10 cellular contexts compared by ENCODE assay signal in genomic region chr15:64855206-64856000, GRCh38. TPM values are rescaled to one million over a fixed set of nuclear protein-coding genes. Genes with fewer than 3 reads are reported as not detected.
DNase-seq lines count a peak whose midpoint lies in the region; ATAC-seq and TF ChIP-seq lines count a peak whose summit lies in the region.
"Had no signal": no experiment of that assay in that cellular context is flagged by ENCODE, and none has a peak within 500 bp of the region (broad histone marks: within the 10 kb centered on the region; RNA-seq: fewer than 3 reads in every experiment).

No MANE protein-coding gene starts in this region.

- intact Hi-C loops in spleen (cut with DNase I; ENCODE audit: low total_unique reads), result no loop called here

- H3K9me3 ChIP-seq in Peyer's patch (no peaks in the 10 kb centered on the region), spleen (no peaks in the 10 kb centered on the region)

- H3K27ac ChIP-seq in Peyer's patch (peak overlapping the region in 3 of 4 donors; percentile 48 to 65 (median 58)), foreskin keratinocyte (no peak overlapping the region), spleen (peak overlapping the region; percentile 35 to 99 (median 81))
- H3K27ac ChIP-seq: VCaP had no signal

- H3K4me3 ChIP-seq in Peyer's patch, result no peak overlapping the region
- peak overlapping the region in 2 of 8 donors; percentile 8 to 39 for H3K4me3 ChIP-seq in spleen

- peak; percentile 75 for ATAC-seq in foreskin keratinocyte

- peaks cover 0 to 16% (median 0%) of the 10 kb centered on the region in 3 donors for H3K36me3 ChIP-seq in Peyer's patch
- H3K36me3 ChIP-seq in spleen, result peaks cover 0 to 100% (median 87%) of the 10 kb centered on the region in 6 donors

- H3K27me3 ChIP-seq in Peyer's patch (no peaks in the 10 kb centered on the region), foreskin keratinocyte (no peaks in the 10 kb centered on the region), spleen (replicated peaks in 1 of 7) (no peaks in the 10 kb centered on the region)

- WGBS in spleen, 5 donors, result 48 to 85% (median 69%) methylated on average over 5 to 7 of the region's 7 CpGs

- H3K4me1 ChIP-seq in Peyer's patch, result peaks cover 0 to 68% (median 17%) of the 10 kb centered on the region in 4 donors
- peaks cover 31% of the 10 kb centered on the region for H3K4me1 ChIP-seq in foreskin keratinocyte
- H3K4me1 ChIP-seq in spleen, result peaks cover 68 to 100% (median 99%) of the 10 kb centered on the region in 6 donors

- TF ChIP-seq POLR2A in Peyer's patch (IDR thresholded peaks at IDR 0.05), result no peak
- no peak for TF ChIP-seq POLR2A in spleen (IDR thresholded peaks at IDR 0.05)

- no peak for TF ChIP-seq CTCF in Peyer's patch (IDR thresholded peaks at IDR 0.05)
- peak; percentile 2 for TF ChIP-seq CTCF in foreskin keratinocyte (conservative IDR thresholded peaks at IDR 0.05)
- TF ChIP-seq CTCF in spleen (IDR thresholded peaks at IDR 0.05 in 8 of 11, conservative IDR thresholded peaks at IDR 0.05 in 3 of 11), result no peak

- DNase-seq in EL (peak; percentile 63), Peyer's patch (no peak), foreskin keratinocyte (no peak), spleen (no peak), NCI-H146 treated with DMSO at 0.1 percent for 48 hours (lab: John Stamatoyannopoulos, UW; ENCODE audit: unreplicated experiment) (no peak)
- no peak for DNase-seq in stimulated activated CD4-positive, alpha-beta T cell treated with anti-CD3 and anti-CD28 coated beads, Interleukin-4, amount 100 ng/mL, for 24 hours
- DNase-seq in stimulated activated naive CD4-positive, alpha-beta T cell treated with Interleukin-2 at 50 U/mL for 16 hours (lab: John Stamatoyannopoulos, UW), result no peak
- DNase-seq in stimulated activated CD8-positive, alpha-beta memory T cell treated with anti-CD3 and anti-CD28 coated beads, Interleukin-4, amount 100 ng/mL, for 48 hours, result no peak
- DNase-seq: stimulated activated CD4-positive, alpha-beta T cell treated with anti-CD3 and anti-CD28 coated beads, Interleukin-1b, Interleukin-23, amount 100 ng/mL, for 48 hours had no signal

RNA-seq across cellular contexts. Expression of gene PLEKHO2, which starts 13.7 kb away (rescaled TPM):
- total RNA-seq in Peyer's patch (10 to 100 TPM in 1 of 4 donors, 1 to 10 TPM in 3; 4.7 to 18.2 (median 7.4) TPM), foreskin keratinocyte (16.6 and 21.9 TPM in 2 replicates), spleen (100 to 1,000 TPM; 124 to 249 (median 156) TPM)
- polyA plus RNA-seq in foreskin keratinocyte (11.3 and 14.2 TPM in 2 replicates), spleen (100 to 1,000 TPM in 1 of 3 donors, 10 to 100 TPM in 2; 33.9 to 130 (median 40.3) TPM)

RNA-seq across cellular contexts. Expression of gene PIF1, which starts 30.0 kb away (rescaled TPM):
- total RNA-seq in Peyer's patch (1 to 10 TPM; 3.5 to 8.5 (median 6.9) TPM), foreskin keratinocyte (16.0 and 18.6 TPM in 2 replicates), spleen (10 to 100 TPM in 1 of 7 donors, 1 to 10 TPM in 6; 3.8 to 10.3 (median 6.6) TPM)
- polyA plus RNA-seq in foreskin keratinocyte (11.2 and 15.0 TPM in 2 replicates), spleen (1 to 10 TPM; 5.9 to 7.9 (median 7.7) TPM)

RNA-seq across cellular contexts. Expression of gene ANKDD1A, which starts 56.3 kb away (rescaled TPM):
- total RNA-seq in Peyer's patch, result 10 to 100 TPM in 1 of 4 donors, 1 to 10 TPM in 3; 3.9 to 13.2 (median 5.3) TPM
- 2.9 and 5.1 TPM in 2 replicates for total RNA-seq in foreskin keratinocyte
- 2.0 and 3.1 TPM in 2 replicates for polyA plus RNA-seq in foreskin keratinocyte
- total RNA-seq in spleen, result 10 to 100 TPM; 20.7 to 71.1 (median 48.2) TPM
- 10 to 100 TPM in 2 of 3 donors, 1 to 10 TPM in 1; 5.7 to 19.9 (median 11.7) TPM for polyA plus RNA-seq in spleen
